Comparison of ENCODE assay signal across 1 cellular context in genomic region chr10:24849537-24850299, GRCh38.
TF ChIP-seq lines count a peak whose summit lies in the region.

No MANE protein-coding gene starts in this region.

TF ChIP-seq in HEK293, 187 proteins besides CTCF, POLR2A, EP300 and RAD21 (continued from another document):
- no peak for TF ChIP-seq ZSCAN4 (tag by site-specific recombination; IDR thresholded peaks at IDR 0.05)
- no peak for TF ChIP-seq AEBP2 (tag by site-specific recombination; IDR thresholded peaks at IDR 0.05; ENCODE audit: borderline replicate concordance)
- TF ChIP-seq ZIC2 (tag by site-specific recombination; IDR thresholded peaks at IDR 0.05), result no peak
- peak; percentile 38 for TF ChIP-seq PRDM6 (tag by site-specific recombination; IDR thresholded peaks at IDR 0.05)
- no peak for TF ChIP-seq ZNF157 (tag by site-specific recombination; IDR thresholded peaks at IDR 0.05)
- no peak for TF ChIP-seq ZNF654 (tag by site-specific recombination; IDR thresholded peaks at IDR 0.05; ENCODE audit: low read depth)
- TF ChIP-seq ZNF140 (tag by site-specific recombination; IDR thresholded peaks at IDR 0.05), result no peak
- peak; percentile 52; the same call in 1 of the 2 replicates for TF ChIP-seq GFI1B (tag by site-specific recombination; IDR thresholded peaks at IDR 0.05)
